8 cellular contexts compared by ENCODE assay signal in the genomic region with DNA sequence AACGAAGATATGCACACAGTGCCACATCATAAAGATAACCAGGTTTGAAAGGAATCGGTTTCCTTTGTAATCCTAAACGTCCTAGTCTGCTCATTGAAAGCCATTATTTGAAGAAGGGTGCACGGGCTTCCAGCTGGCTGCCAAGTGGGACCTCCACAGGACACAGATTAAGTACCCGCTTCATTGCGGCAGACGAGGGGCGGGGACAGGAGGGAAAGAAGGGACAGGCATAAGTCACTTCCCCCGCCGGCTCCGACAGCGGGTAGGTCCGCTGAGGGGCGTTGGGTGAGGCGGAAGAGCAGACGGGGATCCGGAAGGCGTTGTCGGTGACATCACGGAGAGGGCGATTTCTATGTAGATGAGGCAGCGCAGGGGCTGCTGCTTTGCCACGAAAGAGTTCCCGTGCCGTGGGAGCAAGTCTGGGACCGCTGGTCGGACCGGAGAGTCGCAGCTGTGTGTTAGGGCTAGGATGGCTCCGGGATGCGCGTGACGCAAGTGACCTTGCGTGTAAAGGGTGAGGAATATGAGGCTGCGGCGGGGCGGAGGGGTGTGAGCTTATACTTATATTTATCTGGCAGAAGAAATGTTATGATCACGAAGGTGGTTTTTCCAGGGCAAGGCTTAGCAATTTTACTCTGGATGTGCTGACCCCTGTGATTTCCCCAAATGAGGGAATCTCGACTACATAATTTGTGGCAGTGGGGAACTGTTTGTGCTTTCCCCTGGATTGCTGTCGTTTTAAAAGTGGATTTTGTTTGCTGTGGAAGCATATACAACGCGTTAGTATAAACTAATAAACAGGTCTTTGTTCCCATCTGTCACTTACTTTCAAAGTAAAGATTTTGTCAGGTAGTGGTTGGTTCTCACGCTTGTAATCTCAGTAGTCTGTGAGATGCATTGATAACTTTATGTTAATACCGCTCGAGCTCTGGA.
DNase-seq lines count a peak whose midpoint lies in the region; ATAC-seq and TF ChIP-seq lines count a peak whose summit lies in the region.
"Not testable (repeated sequence)": the region's sequence is repeated elsewhere in the genome, so short reads cannot be mapped to it uniquely, and the experiment has no call there.

No MANE protein-coding gene starts in this region.

- H3K36me3 ChIP-seq in esophagus (ENCODE audit: control insufficient read depth in 2 of 2, insufficient read depth in 2 of 2, low read length in 1 of 2) = not testable (repeated sequence)

- ATAC-seq in GM21360 (IDR thresholded peaks at IDR 0.05; ENCODE audit: unreplicated experiment) = peak; percentile 79
- ATAC-seq in activated T-cell treated with anti-CD3 and anti-CD28 coated beads, Interleukin-2, amount 50 U/mL, for 4 hours = peak; percentile 86 to 87

- not testable (repeated sequence) for H3K36me3 Mint-ChIP-seq in activated T-cell treated with anti-CD3 and anti-CD28 coated beads, Interleukin-2, amount 50 U/mL, for 4 hours (ENCODE audit: insufficient read depth)

- not testable (repeated sequence) for H3K4me1 ChIP-seq in esophagus (ENCODE audit: control insufficient read depth in 2 of 2, insufficient read depth in 2 of 2, low read length in 1 of 2)

- 1% methylated on average over 43 to 45 of the region's 45 CpGs for WGBS in esophagus, 2 donors

- H3K27ac ChIP-seq in HL-60 (replicated peaks) (peak overlapping the region; percentile 91), esophagus (ENCODE audit: low read depth in 2 of 2, low read length in 1 of 2) (peak overlapping the region; percentile 66 to 71)

- H3K4me1 Mint-ChIP-seq in activated T-cell treated with anti-CD3 and anti-CD28 coated beads, Interleukin-2, amount 50 U/mL, for 4 hours (ENCODE audit: low read depth) = peaks cover 26% of the 10 kb centered on the region

- H3K4me3 ChIP-seq in HL-60 (replicated peaks; ENCODE audit: insufficient read depth, low read length) (peak overlapping the region; percentile 48), esophagus (ENCODE audit: low read depth in 1 of 2, low read length in 2 of 2) (peak overlapping the region; percentile 61 to 62)

- H3K9me3 ChIP-seq in esophagus (ENCODE audit: control insufficient read depth in 2 of 2, insufficient read depth in 1 of 2, low read depth in 1 of 2, low read length in 1 of 2) = not testable (repeated sequence)

- not testable (repeated sequence) for TF ChIP-seq CTCF in HL-60 (IDR thresholded peaks at IDR 0.05; ENCODE audit: insufficient read depth, low read length)

- not testable (repeated sequence) for H3K27me3 Mint-ChIP-seq in activated T-cell treated with anti-CD3 and anti-CD28 coated beads, Interleukin-2, amount 50 U/mL, for 4 hours (ENCODE audit: low read depth)

- peak overlapping the region; percentile 88 for H3K4me3 Mint-ChIP-seq in activated T-cell treated with anti-CD3 and anti-CD28 coated beads, Interleukin-2, amount 50 U/mL, for 4 hours

- not testable (repeated sequence) for H3K27me3 ChIP-seq in HL-60 (ENCODE audit: insufficient read depth, poor library complexity, severe bottlenecking); esophagus (ENCODE audit: control insufficient read depth in 1 of 2, insufficient read depth in 2 of 2, low read length in 2 of 2)

- H3K9me3 Mint-ChIP-seq in activated T-cell treated with anti-CD3 and anti-CD28 coated beads, Interleukin-2, amount 50 U/mL, for 4 hours = not testable (repeated sequence)

- DNase-seq in COLO829 (ENCODE audit: low spot score) = peak; percentile 19
- DNase-seq in HL-60 (ENCODE audit: low read depth in 1 of 2, low spot score in 1 of 2) = peak; percentile 55 to 92
- DNase-seq in RKO (ENCODE audit: low spot score) = peak; percentile 85
- peak; percentile 78 for DNase-seq in activated T-cell treated with anti-CD3 and anti-CD28 coated beads, Interleukin-2, amount 50 U/mL, for 4 hours
- DNase-seq in middle frontal gyrus (ENCODE audit: extremely low spot score, low spot score) = peak; percentile 28
- peak; percentile 76 for DNase-seq in stimulated activated CD8-positive, alpha-beta memory T cell treated with anti-CD3 and anti-CD28 coated beads, Interleukin-12 subunit alpha, Interleukin-12 subunit beta, amount 100 ng/mL, for 1 hour (ENCODE audit: low read depth)

Comparison
In these comparisons a context has a peak if more than half of its experiments do, and no peak if none do; other contexts are left out.
1. Peak in every context shown above with its lines: DNase-seq, ATAC-seq, H3K4me3 ChIP-seq and H3K27ac ChIP-seq.
2. DNase-seq: peak in every context shown above with its lines; median percentile 85 in RKO; 78 in activated T-cell treated with anti-CD3 and anti-CD28 coated beads, Interleukin-2, amount 50 U/mL, for 4 hours; 76 in stimulated activated CD8-positive, alpha-beta memory T cell treated with anti-CD3 and anti-CD28 coated beads, Interleukin-12 subunit alpha, Interleukin-12 subunit beta, amount 100 ng/mL, for 1 hour; 74 in HL-60; 28 in middle frontal gyrus; 19 in COLO829.